In genomic region chr1:25614466-25615171, GRCh38 we compare ENCODE assay signal across 20 cellular contexts. TPM values are rescaled to one million over a fixed set of nuclear protein-coding genes. Genes with fewer than 3 reads are reported as not detected.
A peak's percentile ranks its signal among the peaks of the same experiment; 100 is the strongest.
DNase-seq lines count a peak whose midpoint lies in the region; ATAC-seq and TF ChIP-seq lines count a peak whose summit lies in the region.
"Had no signal": no experiment of that assay in that cellular context is flagged by ENCODE, and none has a peak within 500 bp of the region (broad histone marks: within the 10 kb centered on the region; RNA-seq: fewer than 3 reads in every experiment).

No MANE protein-coding gene starts in this region.

- H3K79me2 ChIP-seq in OCI-LY3 (ENCODE audit: low read length) = no peaks in the 10 kb centered on the region

- in situ Hi-C loops in HAP-1 (cut with MboI; ENCODE audit: low sequenced_read_pairs) = no loop called here

- TF ChIP-seq CTCF in OCI-LY3 (IDR thresholded peaks at IDR 0.05; ENCODE audit: low read depth, low read length) = no peak
- TF ChIP-seq CTCF in dorsolateral prefrontal cortex (IDR thresholded peaks at IDR 0.05 in 54 of 56, conservative IDR thresholded peaks at IDR 0.05 in 2 of 56; ENCODE audit: low read depth in 1 of 56, partially characterized antibody in 56 of 56) = no peak
- TF ChIP-seq CTCF in omental fat pad (IDR thresholded peaks at IDR 0.05) = no peak

- peak in 1 of 2 donors; percentile 16 for DNase-seq in activated T-cell treated with anti-CD3 and anti-CD28 coated beads, Interleukin-2, amount 50 U/mL, for 72 hours
- no peak for DNase-seq in activated T-cell treated with anti-CD3 and anti-CD28 coated beads, Interleukin-2, amount 50 U/mL, for 1 hour
- DNase-seq in dorsolateral prefrontal cortex = no peak
- no peak for DNase-seq in stimulated activated naive B cell treated with anti-CD40 and anti-IgM and Interleukin-4, amounts not matched to agents 10 μg/mL and 1 μg/mL and 100 μg/mL, for 72 hours
- DNase-seq in HAP-1 (ENCODE audit: low spot score in 2 of 2) = no peak
- no peak for DNase-seq in omental fat pad (ENCODE audit: low spot score)
- no peak for DNase-seq in activated CD4-positive, CD25-positive, alpha-beta regulatory T cell (lab: John Stamatoyannopoulos, UW)
- DNase-seq: activated CD4-positive, alpha-beta T cell treated with anti-CD3 and anti-CD28 coated beads, Interleukin-2, amount 50 U/mL, for 48 hours; Calu3; effector memory CD4-positive, alpha-beta T cell; GDM1; kidney; MM.1S; NCI-H187 treated with DMSO at 0.1 percent for 48 hours; NCI-H510A; OCI-M1; retina; T-helper 9 cell had no signal

- H3K4me3 Mint-ChIP-seq in activated T-cell treated with anti-CD3 and anti-CD28 coated beads, Interleukin-2, amount 50 U/mL, for 72 hours = peak overlapping the region; percentile 66 to 75
- H3K4me3 Mint-ChIP-seq in stimulated activated naive B cell treated with anti-CD40 and anti-IgM and Interleukin-4, amounts not matched to agents 10 μg/mL and 1 μg/mL and 100 μg/mL, for 72 hours = peak overlapping the region in 1 of 2 donors; percentile 9

- intact Hi-C loops in dorsolateral prefrontal cortex (cut with DNase I) = loop anchor here in 1 of 2 donors (5.0 kb wide), 5 partner anchors 72 to 183 kb away; partner anchors contain the start of genes LDLRAP1 and MACO1

- H3K36me3 Mint-ChIP-seq in activated T-cell treated with anti-CD3 and anti-CD28 coated beads, Interleukin-2, amount 50 U/mL, for 72 hours (ENCODE audit: insufficient read depth in 2 of 2) = peaks cover 0 to 2% of the 10 kb centered on the region in 2 donors
- H3K36me3 Mint-ChIP-seq in stimulated activated naive B cell treated with anti-CD40 and anti-IgM and Interleukin-4, amounts not matched to agents 10 μg/mL and 1 μg/mL and 100 μg/mL, for 72 hours = no peaks in the 10 kb centered on the region
- H3K36me3 Mint-ChIP-seq: memory B cell had no signal

- H3K9me3 ChIP-seq in OCI-LY3 (ENCODE audit: insufficient read depth, low read length) = no peaks in the 10 kb centered on the region
- H3K9me3 ChIP-seq in HAP-1 = no peaks in the 10 kb centered on the region

- 0 out of 2 replicates have a peak overlapping the region, but pooled peaks have one; percentile 77 for H3K4me2 ChIP-seq in OCI-LY3 (ENCODE audit: low read length)

- no peak for ATAC-seq in activated T-cell treated with anti-CD3 and anti-CD28 coated beads, Interleukin-2, amount 50 U/mL, for 72 hours (replicated peaks in 1 of 2)
- ATAC-seq in stimulated activated naive B cell treated with anti-CD40 and anti-IgM and Interleukin-4, amounts not matched to agents 10 μg/mL and 1 μg/mL and 100 μg/mL, for 72 hours (replicated peaks) = peak; percentile 24 to 49
- ATAC-seq in omental fat pad (ENCODE audit: low FRiP score) = no peak

- no peak overlapping the region for H3K27ac Mint-ChIP-seq in activated T-cell treated with anti-CD3 and anti-CD28 coated beads, Interleukin-2, amount 50 U/mL, for 72 hours
- no peak overlapping the region for H3K27ac Mint-ChIP-seq in stimulated activated naive B cell treated with anti-CD40 and anti-IgM and Interleukin-4, amounts not matched to agents 10 μg/mL and 1 μg/mL and 100 μg/mL, for 72 hours
- H3K27ac Mint-ChIP-seq: memory B cell had no signal

- H3K4me3 ChIP-seq in OCI-LY3 (ENCODE audit: low read length) = no peak overlapping the region
- H3K4me3 ChIP-seq in dorsolateral prefrontal cortex = no peak overlapping the region
- no peak overlapping the region for H3K4me3 ChIP-seq in HAP-1

- no peak overlapping the region for H3K27ac ChIP-seq in OCI-LY3 (ENCODE audit: low read length)
- H3K27ac ChIP-seq in dorsolateral prefrontal cortex = peak overlapping the region in 48 of 59 donors; percentile 14 to 97 (median 91)

- H3K4me1 Mint-ChIP-seq in activated T-cell treated with anti-CD3 and anti-CD28 coated beads, Interleukin-2, amount 50 U/mL, for 72 hours (ENCODE audit: low read depth) = peaks cover 41% of the 10 kb centered on the region
- peaks cover 24 to 39% of the 10 kb centered on the region in 2 donors for H3K4me1 Mint-ChIP-seq in stimulated activated naive B cell treated with anti-CD40 and anti-IgM and Interleukin-4, amounts not matched to agents 10 μg/mL and 1 μg/mL and 100 μg/mL, for 72 hours

- H3K9me3 Mint-ChIP-seq in activated T-cell treated with anti-CD3 and anti-CD28 coated beads, Interleukin-2, amount 50 U/mL, for 72 hours = no peaks in the 10 kb centered on the region
- no peaks in the 10 kb centered on the region for H3K9me3 Mint-ChIP-seq in stimulated activated naive B cell treated with anti-CD40 and anti-IgM and Interleukin-4, amounts not matched to agents 10 μg/mL and 1 μg/mL and 100 μg/mL, for 72 hours
- H3K9me3 Mint-ChIP-seq: memory B cell had no signal

- H3K27me3 Mint-ChIP-seq in activated T-cell treated with anti-CD3 and anti-CD28 coated beads, Interleukin-2, amount 50 U/mL, for 72 hours (ENCODE audit: low read depth) = peaks cover 21% of the 10 kb centered on the region
- H3K27me3 Mint-ChIP-seq in stimulated activated naive B cell treated with anti-CD40 and anti-IgM and Interleukin-4, amounts not matched to agents 10 μg/mL and 1 μg/mL and 100 μg/mL, for 72 hours = peaks cover 35 to 38% of the 10 kb centered on the region in 2 donors

- H3K36me3 ChIP-seq in OCI-LY3 (replicated peaks; ENCODE audit: low read depth, low read length) (no peaks in the 10 kb centered on the region), HAP-1 (replicated peaks) (no peaks in the 10 kb centered on the region)

- H3K9ac ChIP-seq in OCI-LY3 (ENCODE audit: low read length) = no peak overlapping the region

- H4K20me1 ChIP-seq in OCI-LY3 (ENCODE audit: insufficient read depth, low read length) = no peaks in the 10 kb centered on the region; the same call in 1 of the 2 replicates

- peaks cover 64% of the 10 kb centered on the region for H3K27me3 ChIP-seq in OCI-LY3 (ENCODE audit: low read depth, low read length)
- H3K27me3 ChIP-seq in dorsolateral prefrontal cortex = no peaks in the 10 kb centered on the region
- peaks cover 18% of the 10 kb centered on the region for H3K27me3 ChIP-seq in HAP-1 (ENCODE audit: low read depth)

- no peak overlapping the region for H2AFZ ChIP-seq in OCI-LY3 (ENCODE audit: low read depth, low read length)

- H3K4me1 ChIP-seq in OCI-LY3 (ENCODE audit: low read length) (peaks cover 19% of the 10 kb centered on the region), HAP-1 (no peaks in the 10 kb centered on the region)

RNA-seq across cellular contexts. Expression of gene MAN1C1, which starts 2.0 kb away (rescaled TPM):
- total RNA-seq in activated T-cell treated with anti-CD3 and anti-CD28 coated beads, Interleukin-2, amount 50 U/mL, for 72 hours = 10 to 100 TPM in 1 of 2 donors, 1 to 10 TPM in 1; 9.4 to 13.3 TPM
- total RNA-seq in dorsolateral prefrontal cortex (10 to 100 TPM; 32.3 to 86.5 (median 58.9) TPM), omental fat pad (10 to 100 TPM; 21.0 to 47.4 (median 24.4) TPM)

Comparison
In these comparisons a context has a peak if more than half of its experiments do, and no peak if none do; other contexts are left out.
1. ATAC-seq: peak in stimulated activated naive B cell treated with anti-CD40 and anti-IgM and Interleukin-4, amounts not matched to agents 10 μg/mL and 1 μg/mL and 100 μg/mL, for 72 hours (2 of 2); none in activated T-cell treated with anti-CD3 and anti-CD28 coated beads, Interleukin-2, amount 50 U/mL, for 72 hours (0 of 2) and omental fat pad (single experiment).